1 cellular context compared by ENCODE assay signal in the genomic region with DNA sequence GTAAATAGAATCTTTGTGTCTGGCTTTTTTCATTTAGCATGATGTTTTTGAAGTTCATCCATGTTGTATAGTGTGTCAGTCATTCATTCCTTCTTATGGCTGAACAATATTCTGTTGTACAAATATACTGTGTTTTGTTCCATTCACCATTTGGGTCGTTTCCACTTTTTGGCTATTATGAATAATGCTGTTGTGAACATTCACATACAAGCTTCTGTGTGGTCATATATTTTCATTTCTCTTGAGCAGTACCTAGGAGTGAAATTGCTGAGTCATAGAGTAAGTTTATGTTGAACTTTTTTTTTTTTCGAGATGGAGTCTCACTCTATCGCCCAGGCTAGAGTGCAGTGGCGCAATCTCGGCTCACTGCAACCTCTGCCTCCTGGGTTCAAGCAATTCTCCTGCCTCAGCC.
A peak's percentile ranks its signal among the peaks of the same experiment; 100 is the strongest.
TF ChIP-seq lines count a peak whose summit lies in the region.

No MANE protein-coding gene starts in this region.

TF ChIP-seq in K562, 482 proteins besides CTCF, POLR2A, EP300 and RAD21 (continued from another document and continues in another):
- TF ChIP-seq, protein P1, sequence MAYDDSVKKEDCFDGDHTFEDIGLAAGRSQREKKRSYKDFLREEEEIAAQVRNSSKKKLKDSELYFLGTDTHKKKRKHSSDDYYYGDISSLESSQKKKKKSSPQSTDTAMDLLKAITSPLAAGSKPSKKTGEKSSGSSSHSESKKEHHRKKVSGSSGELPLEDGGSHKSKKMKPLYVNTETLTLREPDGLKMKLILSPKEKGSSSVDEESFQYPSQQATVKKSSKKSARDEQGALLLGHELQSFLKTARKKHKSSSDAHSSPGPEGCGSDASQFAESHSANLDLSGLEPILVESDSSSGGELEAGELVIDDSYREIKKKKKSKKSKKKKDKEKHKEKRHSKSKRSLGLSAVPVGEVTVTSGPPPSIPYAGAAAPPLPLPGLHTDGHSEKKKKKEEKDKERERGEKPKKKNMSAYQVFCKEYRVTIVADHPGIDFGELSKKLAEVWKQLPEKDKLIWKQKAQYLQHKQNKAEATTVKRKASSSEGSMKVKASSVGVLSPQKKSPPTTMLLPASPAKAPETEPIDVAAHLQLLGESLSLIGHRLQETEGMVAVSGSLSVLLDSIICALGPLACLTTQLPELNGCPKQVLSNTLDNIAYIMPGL (CRISPR knock-in tag; IDR thresholded peaks at IDR 0.05) = no peak
- no peak for TF ChIP-seq ZFP30 (CRISPR knock-in tag; IDR thresholded peaks at IDR 0.05; ENCODE audit: borderline replicate concordance)
- no peak for TF ChIP-seq STAT5B (CRISPR knock-in tag; IDR thresholded peaks at IDR 0.05)
- TF ChIP-seq, protein P2, sequence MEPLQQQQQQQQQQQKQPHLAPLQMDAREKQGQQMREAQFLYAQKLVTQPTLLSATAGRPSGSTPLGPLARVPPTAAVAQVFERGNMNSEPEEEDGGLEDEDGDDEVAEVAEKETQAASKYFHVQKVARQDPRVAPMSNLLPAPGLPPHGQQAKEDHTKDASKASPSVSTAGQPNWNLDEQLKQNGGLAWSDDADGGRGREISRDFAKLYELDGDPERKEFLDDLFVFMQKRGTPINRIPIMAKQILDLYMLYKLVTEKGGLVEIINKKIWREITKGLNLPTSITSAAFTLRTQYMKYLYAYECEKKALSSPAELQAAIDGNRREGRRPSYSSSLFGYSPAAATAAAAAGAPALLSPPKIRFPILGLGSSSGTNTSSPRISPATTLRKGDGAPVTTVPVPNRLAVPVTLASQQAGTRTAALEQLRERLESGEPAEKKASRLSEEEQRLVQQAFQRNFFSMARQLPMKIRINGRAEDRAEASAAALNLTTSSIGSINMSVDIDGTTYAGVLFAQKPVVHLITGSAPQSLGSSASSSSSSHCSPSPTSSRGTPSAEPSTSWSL (CRISPR knock-in tag; IDR thresholded peaks at IDR 0.05; ENCODE audit: borderline replicate concordance) = no peak
- TF ChIP-seq, protein P3, sequence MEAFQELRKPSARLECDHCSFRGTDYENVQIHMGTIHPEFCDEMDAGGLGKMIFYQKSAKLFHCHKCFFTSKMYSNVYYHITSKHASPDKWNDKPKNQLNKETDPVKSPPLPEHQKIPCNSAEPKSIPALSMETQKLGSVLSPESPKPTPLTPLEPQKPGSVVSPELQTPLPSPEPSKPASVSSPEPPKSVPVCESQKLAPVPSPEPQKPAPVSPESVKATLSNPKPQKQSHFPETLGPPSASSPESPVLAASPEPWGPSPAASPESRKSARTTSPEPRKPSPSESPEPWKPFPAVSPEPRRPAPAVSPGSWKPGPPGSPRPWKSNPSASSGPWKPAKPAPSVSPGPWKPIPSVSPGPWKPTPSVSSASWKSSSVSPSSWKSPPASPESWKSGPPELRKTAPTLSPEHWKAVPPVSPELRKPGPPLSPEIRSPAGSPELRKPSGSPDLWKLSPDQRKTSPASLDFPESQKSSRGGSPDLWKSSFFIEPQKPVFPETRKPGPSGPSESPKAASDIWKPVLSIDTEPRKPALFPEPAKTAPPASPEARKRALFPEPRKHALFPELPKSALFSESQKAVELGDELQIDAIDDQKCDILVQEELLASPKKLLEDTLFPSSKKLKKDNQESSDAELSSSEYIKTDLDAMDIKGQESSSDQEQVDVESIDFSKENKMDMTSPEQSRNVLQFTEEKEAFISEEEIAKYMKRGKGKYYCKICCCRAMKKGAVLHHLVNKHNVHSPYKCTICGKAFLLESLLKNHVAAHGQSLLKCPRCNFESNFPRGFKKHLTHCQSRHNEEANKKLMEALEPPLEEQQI (IDR thresholded peaks at IDR 0.05) = no peak
- no peak for TF ChIP-seq TAF9B (IDR thresholded peaks at IDR 0.05; ENCODE audit: partially characterized antibody)
- TF ChIP-seq SMAD1 (IDR thresholded peaks at IDR 0.05; ENCODE audit: low read depth, low read length, partially characterized antibody) = no peak
- TF ChIP-seq SMARCB1 (IDR thresholded peaks at IDR 0.05; ENCODE audit: insufficient read length, low read depth) = no peak
- TF ChIP-seq TRIM24 (IDR thresholded peaks at IDR 0.05) = peak; percentile 58 to 65; a peak in 3 of 4 replicates
- TF ChIP-seq ZNF57 (CRISPR knock-in tag; IDR thresholded peaks at IDR 0.05) = no peak
- no peak for TF ChIP-seq ZNF3 (CRISPR knock-in tag; IDR thresholded peaks at IDR 0.05)
- peak; percentile 63; the same call in 1 of the 2 replicates for TF ChIP-seq SMARCE1 (IDR thresholded peaks at IDR 0.05)
- TF ChIP-seq CHD1 (IDR thresholded peaks at IDR 0.05; ENCODE audit: low read length) = no peak
- TF ChIP-seq, protein P4, sequence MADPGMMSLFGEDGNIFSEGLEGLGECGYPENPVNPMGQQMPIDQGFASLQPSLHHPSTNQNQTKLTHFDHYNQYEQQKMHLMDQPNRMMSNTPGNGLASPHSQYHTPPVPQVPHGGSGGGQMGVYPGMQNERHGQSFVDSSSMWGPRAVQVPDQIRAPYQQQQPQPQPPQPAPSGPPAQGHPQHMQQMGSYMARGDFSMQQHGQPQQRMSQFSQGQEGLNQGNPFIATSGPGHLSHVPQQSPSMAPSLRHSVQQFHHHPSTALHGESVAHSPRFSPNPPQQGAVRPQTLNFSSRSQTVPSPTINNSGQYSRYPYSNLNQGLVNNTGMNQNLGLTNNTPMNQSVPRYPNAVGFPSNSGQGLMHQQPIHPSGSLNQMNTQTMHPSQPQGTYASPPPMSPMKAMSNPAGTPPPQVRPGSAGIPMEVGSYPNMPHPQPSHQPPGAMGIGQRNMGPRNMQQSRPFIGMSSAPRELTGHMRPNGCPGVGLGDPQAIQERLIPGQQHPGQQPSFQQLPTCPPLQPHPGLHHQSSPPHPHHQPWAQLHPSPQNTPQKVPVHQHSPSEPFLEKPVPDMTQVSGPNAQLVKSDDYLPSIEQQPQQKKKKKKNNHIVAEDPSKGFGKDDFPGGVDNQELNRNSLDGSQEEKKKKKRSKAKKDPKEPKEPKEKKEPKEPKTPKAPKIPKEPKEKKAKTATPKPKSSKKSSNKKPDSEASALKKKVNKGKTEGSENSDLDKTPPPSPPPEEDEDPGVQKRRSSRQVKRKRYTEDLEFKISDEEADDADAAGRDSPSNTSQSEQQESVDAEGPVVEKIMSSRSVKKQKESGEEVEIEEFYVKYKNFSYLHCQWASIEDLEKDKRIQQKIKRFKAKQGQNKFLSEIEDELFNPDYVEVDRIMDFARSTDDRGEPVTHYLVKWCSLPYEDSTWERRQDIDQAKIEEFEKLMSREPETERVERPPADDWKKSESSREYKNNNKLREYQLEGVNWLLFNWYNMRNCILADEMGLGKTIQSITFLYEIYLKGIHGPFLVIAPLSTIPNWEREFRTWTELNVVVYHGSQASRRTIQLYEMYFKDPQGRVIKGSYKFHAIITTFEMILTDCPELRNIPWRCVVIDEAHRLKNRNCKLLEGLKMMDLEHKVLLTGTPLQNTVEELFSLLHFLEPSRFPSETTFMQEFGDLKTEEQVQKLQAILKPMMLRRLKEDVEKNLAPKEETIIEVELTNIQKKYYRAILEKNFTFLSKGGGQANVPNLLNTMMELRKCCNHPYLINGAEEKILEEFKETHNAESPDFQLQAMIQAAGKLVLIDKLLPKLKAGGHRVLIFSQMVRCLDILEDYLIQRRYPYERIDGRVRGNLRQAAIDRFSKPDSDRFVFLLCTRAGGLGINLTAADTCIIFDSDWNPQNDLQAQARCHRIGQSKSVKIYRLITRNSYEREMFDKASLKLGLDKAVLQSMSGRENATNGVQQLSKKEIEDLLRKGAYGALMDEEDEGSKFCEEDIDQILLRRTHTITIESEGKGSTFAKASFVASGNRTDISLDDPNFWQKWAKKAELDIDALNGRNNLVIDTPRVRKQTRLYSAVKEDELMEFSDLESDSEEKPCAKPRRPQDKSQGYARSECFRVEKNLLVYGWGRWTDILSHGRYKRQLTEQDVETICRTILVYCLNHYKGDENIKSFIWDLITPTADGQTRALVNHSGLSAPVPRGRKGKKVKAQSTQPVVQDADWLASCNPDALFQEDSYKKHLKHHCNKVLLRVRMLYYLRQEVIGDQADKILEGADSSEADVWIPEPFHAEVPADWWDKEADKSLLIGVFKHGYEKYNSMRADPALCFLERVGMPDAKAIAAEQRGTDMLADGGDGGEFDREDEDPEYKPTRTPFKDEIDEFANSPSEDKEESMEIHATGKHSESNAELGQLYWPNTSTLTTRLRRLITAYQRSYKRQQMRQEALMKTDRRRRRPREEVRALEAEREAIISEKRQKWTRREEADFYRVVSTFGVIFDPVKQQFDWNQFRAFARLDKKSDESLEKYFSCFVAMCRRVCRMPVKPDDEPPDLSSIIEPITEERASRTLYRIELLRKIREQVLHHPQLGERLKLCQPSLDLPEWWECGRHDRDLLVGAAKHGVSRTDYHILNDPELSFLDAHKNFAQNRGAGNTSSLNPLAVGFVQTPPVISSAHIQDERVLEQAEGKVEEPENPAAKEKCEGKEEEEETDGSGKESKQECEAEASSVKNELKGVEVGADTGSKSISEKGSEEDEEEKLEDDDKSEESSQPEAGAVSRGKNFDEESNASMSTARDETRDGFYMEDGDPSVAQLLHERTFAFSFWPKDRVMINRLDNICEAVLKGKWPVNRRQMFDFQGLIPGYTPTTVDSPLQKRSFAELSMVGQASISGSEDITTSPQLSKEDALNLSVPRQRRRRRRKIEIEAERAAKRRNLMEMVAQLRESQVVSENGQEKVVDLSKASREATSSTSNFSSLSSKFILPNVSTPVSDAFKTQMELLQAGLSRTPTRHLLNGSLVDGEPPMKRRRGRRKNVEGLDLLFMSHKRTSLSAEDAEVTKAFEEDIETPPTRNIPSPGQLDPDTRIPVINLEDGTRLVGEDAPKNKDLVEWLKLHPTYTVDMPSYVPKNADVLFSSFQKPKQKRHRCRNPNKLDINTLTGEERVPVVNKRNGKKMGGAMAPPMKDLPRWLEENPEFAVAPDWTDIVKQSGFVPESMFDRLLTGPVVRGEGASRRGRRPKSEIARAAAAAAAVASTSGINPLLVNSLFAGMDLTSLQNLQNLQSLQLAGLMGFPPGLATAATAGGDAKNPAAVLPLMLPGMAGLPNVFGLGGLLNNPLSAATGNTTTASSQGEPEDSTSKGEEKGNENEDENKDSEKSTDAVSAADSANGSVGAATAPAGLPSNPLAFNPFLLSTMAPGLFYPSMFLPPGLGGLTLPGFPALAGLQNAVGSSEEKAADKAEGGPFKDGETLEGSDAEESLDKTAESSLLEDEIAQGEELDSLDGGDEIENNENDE (IDR thresholded peaks at IDR 0.05; ENCODE audit: low read depth, low read length) = no peak
- no peak for TF ChIP-seq NFIX (CRISPR knock-in tag; IDR thresholded peaks at IDR 0.05; ENCODE audit: low read depth)
- no peak for TF ChIP-seq DIDO1 (tag; IDR thresholded peaks at IDR 0.05; ENCODE audit: low read depth)
- TF ChIP-seq MAFF (IDR thresholded peaks at IDR 0.05; ENCODE audit: low read length) = peak; percentile 91
- TF ChIP-seq HDAC2 (IDR thresholded peaks at IDR 0.05) = 0 out of 2 replicates have a peak, but pooled peaks have one; percentile 46
- TF ChIP-seq KDM2B (CRISPR knock-in tag; IDR thresholded peaks at IDR 0.05) = no peak
- TF ChIP-seq, protein P5, sequence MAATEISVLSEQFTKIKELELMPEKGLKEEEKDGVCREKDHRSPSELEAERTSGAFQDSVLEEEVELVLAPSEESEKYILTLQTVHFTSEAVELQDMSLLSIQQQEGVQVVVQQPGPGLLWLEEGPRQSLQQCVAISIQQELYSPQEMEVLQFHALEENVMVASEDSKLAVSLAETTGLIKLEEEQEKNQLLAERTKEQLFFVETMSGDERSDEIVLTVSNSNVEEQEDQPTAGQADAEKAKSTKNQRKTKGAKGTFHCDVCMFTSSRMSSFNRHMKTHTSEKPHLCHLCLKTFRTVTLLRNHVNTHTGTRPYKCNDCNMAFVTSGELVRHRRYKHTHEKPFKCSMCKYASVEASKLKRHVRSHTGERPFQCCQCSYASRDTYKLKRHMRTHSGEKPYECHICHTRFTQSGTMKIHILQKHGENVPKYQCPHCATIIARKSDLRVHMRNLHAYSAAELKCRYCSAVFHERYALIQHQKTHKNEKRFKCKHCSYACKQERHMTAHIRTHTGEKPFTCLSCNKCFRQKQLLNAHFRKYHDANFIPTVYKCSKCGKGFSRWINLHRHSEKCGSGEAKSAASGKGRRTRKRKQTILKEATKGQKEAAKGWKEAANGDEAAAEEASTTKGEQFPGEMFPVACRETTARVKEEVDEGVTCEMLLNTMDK (IDR thresholded peaks at IDR 0.05; ENCODE audit: borderline replicate concordance, insufficient read depth, low read depth, low read length, poor library complexity, severe bottlenecking) = no peak
- no peak for TF ChIP-seq ZNF79 (CRISPR knock-in tag; IDR thresholded peaks at IDR 0.05; ENCODE audit: low read depth)
- no peak for TF ChIP-seq ZNF224 (CRISPR knock-in tag; IDR thresholded peaks at IDR 0.05)
- no peak for TF ChIP-seq ZNF140 (CRISPR knock-in tag; IDR thresholded peaks at IDR 0.05)
- TF ChIP-seq SAFB (IDR thresholded peaks at IDR 0.05; ENCODE audit: borderline replicate concordance, low read depth, low read length) = no peak
- no peak for TF ChIP-seq CCAR2 (IDR thresholded peaks at IDR 0.05; ENCODE audit: low read depth, low read length)
- no peak for TF ChIP-seq CBFB (CRISPR knock-in tag; IDR thresholded peaks at IDR 0.05)
- TF ChIP-seq NBN (IDR thresholded peaks at IDR 0.05; ENCODE audit: low read depth) = peak; percentile 43; the same call in 1 of the 2 replicates
- TF ChIP-seq, protein P6, sequence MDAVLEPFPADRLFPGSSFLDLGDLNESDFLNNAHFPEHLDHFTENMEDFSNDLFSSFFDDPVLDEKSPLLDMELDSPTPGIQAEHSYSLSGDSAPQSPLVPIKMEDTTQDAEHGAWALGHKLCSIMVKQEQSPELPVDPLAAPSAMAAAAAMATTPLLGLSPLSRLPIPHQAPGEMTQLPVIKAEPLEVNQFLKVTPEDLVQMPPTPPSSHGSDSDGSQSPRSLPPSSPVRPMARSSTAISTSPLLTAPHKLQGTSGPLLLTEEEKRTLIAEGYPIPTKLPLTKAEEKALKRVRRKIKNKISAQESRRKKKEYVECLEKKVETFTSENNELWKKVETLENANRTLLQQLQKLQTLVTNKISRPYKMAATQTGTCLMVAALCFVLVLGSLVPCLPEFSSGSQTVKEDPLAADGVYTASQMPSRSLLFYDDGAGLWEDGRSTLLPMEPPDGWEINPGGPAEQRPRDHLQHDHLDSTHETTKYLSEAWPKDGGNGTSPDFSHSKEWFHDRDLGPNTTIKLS (IDR thresholded peaks at IDR 0.05; ENCODE audit: borderline replicate concordance, low read depth) = no peak
- TF ChIP-seq, protein P7, sequence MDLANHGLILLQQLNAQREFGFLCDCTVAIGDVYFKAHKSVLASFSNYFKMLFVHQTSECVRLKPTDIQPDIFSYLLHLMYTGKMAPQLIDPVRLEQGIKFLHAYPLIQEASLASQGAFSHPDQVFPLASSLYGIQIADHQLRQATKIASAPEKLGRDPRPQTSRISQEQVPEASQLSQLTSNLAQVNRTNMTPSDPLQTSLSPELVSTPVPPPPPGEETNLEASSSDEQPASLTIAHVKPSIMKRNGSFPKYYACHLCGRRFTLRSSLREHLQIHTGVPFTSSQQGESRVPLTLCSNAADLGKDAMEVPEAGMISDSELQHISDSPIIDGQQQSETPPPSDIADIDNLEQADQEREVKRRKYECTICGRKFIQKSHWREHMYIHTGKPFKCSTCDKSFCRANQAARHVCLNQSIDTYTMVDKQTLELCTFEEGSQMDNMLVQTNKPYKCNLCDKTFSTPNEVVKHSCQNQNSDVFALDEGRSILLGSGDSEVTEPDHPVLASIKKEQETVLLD (IDR thresholded peaks at IDR 0.05) = no peak
- no peak for TF ChIP-seq GTF2E2 (tag; IDR thresholded peaks at IDR 0.05)
- TF ChIP-seq ARID1B (IDR thresholded peaks at IDR 0.05) = peak; percentile 53; the same call in 1 of the 2 replicates
- TF ChIP-seq CHD4 (IDR thresholded peaks at IDR 0.05; ENCODE audit: insufficient read depth, insufficient replicate concordance, low read depth, low read length, poor library complexity, severe bottlenecking) = no peak
- TF ChIP-seq GATAD2A (IDR thresholded peaks at IDR 0.05) = no peak
